ENCODE assay signal across 9 cellular contexts in the genomic region with DNA sequence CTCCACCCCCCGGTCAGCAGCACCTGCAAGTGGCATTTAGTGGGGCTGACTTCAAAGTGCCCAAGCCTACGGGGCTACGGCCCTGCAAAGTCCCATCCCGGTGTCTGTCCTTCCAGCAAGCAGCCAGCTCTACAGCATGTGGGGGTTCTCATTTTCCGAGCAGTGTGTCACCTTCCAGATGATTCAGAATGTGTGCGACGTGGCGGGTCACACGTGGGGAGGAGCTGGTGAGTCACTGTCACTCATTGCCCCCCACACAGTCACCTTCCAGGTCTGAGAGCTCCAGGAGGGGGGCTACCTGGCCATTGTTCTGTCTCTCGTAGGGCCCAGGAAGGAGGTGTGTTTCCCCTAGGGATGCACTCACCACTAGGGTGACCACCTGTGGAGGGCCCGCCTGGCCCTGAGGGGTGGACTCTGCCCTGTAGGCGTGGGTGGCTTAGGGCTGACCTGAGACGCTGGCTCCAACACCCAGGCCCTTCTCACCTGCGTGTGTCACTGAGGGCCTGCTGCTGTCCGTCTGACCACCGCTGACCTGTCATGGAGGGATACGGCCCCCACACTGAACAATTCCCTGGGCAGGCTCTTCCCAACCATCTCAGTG.
DNase-seq lines count a peak whose midpoint lies in the region; ATAC-seq and TF ChIP-seq lines count a peak whose summit lies in the region.
"Had no signal": no experiment of that assay in that cellular context is flagged by ENCODE, and none has a peak within 500 bp of the region (broad histone marks: within the 10 kb centered on the region; RNA-seq: fewer than 3 reads in every experiment).

No MANE protein-coding gene starts in this region.

- peak overlapping the region; percentile 94 for H3K27ac ChIP-seq in angular gyrus (ENCODE audit: low read depth, low read length)

- peaks cover 8% of the 10 kb centered on the region for H3K27me3 Mint-ChIP-seq in HFFc6 (ENCODE audit: insufficient read depth)

- no peak for ATAC-seq in HG02571 (IDR thresholded peaks at IDR 0.05; ENCODE audit: unreplicated experiment)

- H3K27ac Mint-ChIP-seq in HFFc6 = no peak overlapping the region

- DNase-seq in activated CD4-positive, alpha-beta T cell treated with anti-CD3 and anti-CD28 coated beads for 4 hours = peak; percentile 86
- peak; percentile 74 to 91 for DNase-seq in stimulated activated CD4-positive, alpha-beta T cell treated with anti-CD3 and anti-CD28 coated beads, Interleukin-4, amount 100 ng/mL, for 4 hours
- no peak for DNase-seq in HFFc6
- no peak for DNase-seq in foreskin fibroblast
- no peak for DNase-seq in NCI-H187 (lab: John Stamatoyannopoulos, UW)
- DNase-seq: NCI-H2081 had no signal

- no peaks in the 10 kb centered on the region for H3K4me1 Mint-ChIP-seq in HFFc6 (ENCODE audit: low read depth)

- no peak overlapping the region for H3K4me3 Mint-ChIP-seq in HFFc6

- no peak overlapping the region for H3K4me3 ChIP-seq in foreskin fibroblast (ENCODE audit: low read depth in 1 of 2, low read length in 2 of 2)

- H3K9me3 Mint-ChIP-seq in HFFc6 = no peaks in the 10 kb centered on the region; the same call in 1 of the 2 replicates

- no peaks in the 10 kb centered on the region for H3K36me3 Mint-ChIP-seq in HFFc6 (ENCODE audit: low read depth)

- TF ChIP-seq CTCF in GM12873 (IDR thresholded peaks at IDR 0.05; ENCODE audit: insufficient read depth, low read depth, low read length, missing control alignments) (peak; percentile 7), HFFc6 (IDR thresholded peaks at IDR 0.05) (no peak), foreskin fibroblast (IDR thresholded peaks at IDR 0.05; ENCODE audit: low read depth, low read length) (no peak)

Comparison
In these comparisons a context has a peak if more than half of its experiments do, and no peak if none do; other contexts are left out.
1. DNase-seq: peak in activated CD4-positive, alpha-beta T cell treated with anti-CD3 and anti-CD28 coated beads for 4 hours (2 of 2) and stimulated activated CD4-positive, alpha-beta T cell treated with anti-CD3 and anti-CD28 coated beads, Interleukin-4, amount 100 ng/mL, for 4 hours (2 of 2); none in HFFc6 (single experiment), foreskin fibroblast (0 of 2) and NCI-H187 (0 of 2).